ENCODE assay signal across 5 cellular contexts in genomic region chr11:72301486-72301885, GRCh38.
"Had no signal": no experiment of that assay in that cellular context is flagged by ENCODE, and none has a peak within 500 bp of the region (broad histone marks: within the 10 kb centered on the region; RNA-seq: fewer than 3 reads in every experiment).

No MANE protein-coding gene starts in this region.

- H3K4me1 Mint-ChIP-seq: GM23338 had no signal

- ATAC-seq: GM23338, HCT116, K562 had no signal

- H3K9me3 Mint-ChIP-seq: GM23338, HFFc6 had no signal

- H3K4me3 Mint-ChIP-seq: GM23338, HFFc6 had no signal

- H3K27ac Mint-ChIP-seq: GM23338, HFFc6 had no signal

- DNase-seq: HFFc6, IMR-90 had no signal
